12 cellular contexts compared by ENCODE assay signal in the genomic region with DNA sequence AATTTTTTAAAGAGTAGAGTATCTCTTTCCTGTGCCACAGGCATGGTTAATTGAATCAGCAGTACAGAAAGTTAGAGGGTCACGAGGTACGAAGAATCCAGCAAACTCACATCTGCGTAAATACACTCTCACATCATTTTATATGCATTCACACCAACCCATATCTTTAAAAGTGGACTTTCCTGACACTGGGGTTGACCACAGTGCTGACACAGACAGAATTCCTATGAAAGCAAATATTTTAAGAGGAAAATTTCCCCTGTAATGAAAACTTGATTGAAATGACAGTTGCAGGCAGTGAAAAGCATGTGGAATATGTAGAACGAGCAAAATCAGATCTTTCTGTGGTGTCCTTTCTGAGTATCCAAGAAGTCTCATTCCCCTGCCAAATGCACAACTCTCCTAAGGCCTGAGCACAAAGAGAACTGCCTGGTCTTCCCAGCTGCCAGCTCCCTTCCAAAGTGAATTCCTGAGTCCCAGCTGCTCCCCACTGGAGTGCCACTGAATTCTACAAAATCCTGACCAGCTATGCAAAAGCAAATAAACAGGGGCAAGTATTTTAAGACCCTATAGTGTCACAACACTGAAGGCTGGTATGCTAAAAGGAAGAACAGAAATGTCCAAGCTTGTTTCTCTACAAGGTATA. TPM values are rescaled to one million over a fixed set of nuclear protein-coding genes. Genes with fewer than 3 reads are reported as not detected.
A peak's percentile ranks its signal among the peaks of the same experiment; 100 is the strongest.
DNase-seq lines count a peak whose midpoint lies in the region; ATAC-seq, FAIRE-seq and TF ChIP-seq lines count a peak whose summit lies in the region.
"Had no signal": no experiment of that assay in that cellular context is flagged by ENCODE, and none has a peak within 500 bp of the region (broad histone marks: within the 10 kb centered on the region; RNA-seq: fewer than 3 reads in every experiment).

No MANE protein-coding gene starts in this region.

- peaks cover 11% of the 10 kb centered on the region for H3K27me3 Mint-ChIP-seq in IgD-negative memory B cell

- H3K4me3 ChIP-seq in A549: no peak overlapping the region
- H3K4me3 ChIP-seq in astrocyte of the spinal cord (ENCODE audit: low read depth, low read length): no peak overlapping the region

- POLR2A ChIA-PET in A549 (lab: Yijun Ruan, JAX): interaction anchor here (0.8 kb wide), 1 partner anchor 117 kb away, joined by 3 read pairs; no protein-coding TSS in a partner anchor

- TF ChIP-seq CTCF in A549 (IDR thresholded peaks at IDR 0.05): no peak
- no peak for TF ChIP-seq CTCF in astrocyte of the spinal cord (IDR thresholded peaks at IDR 0.05; ENCODE audit: low read depth, low read length)

- TF ChIP-seq POLR2A in A549 (IDR thresholded peaks at IDR 0.05; ENCODE audit: low read length): no peak

- H3K27ac ChIP-seq in A549: peak overlapping the region; percentile 48 to 79

- peak overlapping the region in 3 of 4 donors; percentile 41 to 56 (median 47) for H3K4me3 Mint-ChIP-seq in IgD-negative memory B cell

- peaks cover 0 to 7% (median 0%) of the 10 kb centered on the region in 3 donors for H3K9me3 Mint-ChIP-seq in IgD-negative memory B cell

- in situ Hi-C loops in astrocyte of the spinal cord (cut with HindIII; ENCODE audit: low sequenced_read_pairs): no loop called here

- ATAC-seq in A549 (peak in 1 of 2 experiments; percentile 69; a peak in 3 of 6 replicates), HG02840 (IDR thresholded peaks at IDR 0.05; ENCODE audit: low FRiP score, unreplicated experiment) (no peak), GM18498 (IDR thresholded peaks at IDR 0.05; ENCODE audit: unreplicated experiment) (no peak), GM18909 (IDR thresholded peaks at IDR 0.05; ENCODE audit: poor library complexity, unreplicated experiment) (no peak)

- CTCF ChIA-PET in A549 (lab: Yijun Ruan, JAX): interaction anchor here (1.2 kb wide), 1 partner anchor 144 kb away, joined by 4 read pairs; no protein-coding TSS in a partner anchor

- WGBS in A549 (ENCODE audit: missing lambda C conversion rate): 72% methylated on average over 4 of the region's 4 CpGs

- H3K4me2 ChIP-seq in A549: peak overlapping the region; percentile 44; the same call in 2 of the 3 replicates

- TF ChIP-seq EP300 in A549 (IDR thresholded peaks at IDR 0.05): no peak

- peaks cover 19 to 50% (median 24%) of the 10 kb centered on the region in 3 donors for H3K4me1 Mint-ChIP-seq in IgD-negative memory B cell

- H3K4me1 ChIP-seq in A549: peaks cover 25% of the 10 kb centered on the region; the same call in 2 of the 3 replicates

- peak overlapping the region in 2 of 3 donors; percentile 68 to 92 for H3K27ac Mint-ChIP-seq in IgD-negative memory B cell

- TF ChIP-seq RAD21 in A549 (conservative IDR thresholded peaks at IDR 0.05 in 1 of 2, IDR thresholded peaks at IDR 0.05 in 1 of 2): no peak

- no peak for DNase-seq in A549 (ENCODE audit: low read depth in 1 of 2, low spot score in 1 of 2)
- peak; percentile 29 for DNase-seq in astrocyte of the spinal cord (ENCODE audit: low read depth, low spot score)
- peak; percentile 12 for DNase-seq in midbrain (lab: John Stamatoyannopoulos, UW)
- no peak for DNase-seq in inferior parietal cortex (ENCODE audit: extremely low spot score)
- DNase-seq: activated CD4-positive, alpha-beta T cell treated with anti-CD3 and anti-CD28 coated beads, Interleukin-2, amount 50 U/mL, for 1 hour; COR-L47; nucleus accumbens; OCI-M1 had no signal

- no peaks in the 10 kb centered on the region for H3K36me3 Mint-ChIP-seq in IgD-negative memory B cell

- peaks cover 2% of the 10 kb centered on the region; the same call in 1 of the 3 replicates for H3K9me3 ChIP-seq in A549

- no peak for FAIRE-seq in A549 (lab: Jason Lieb, UNC)

TF ChIP-seq in A549, 52 proteins besides CTCF, POLR2A, EP300 and RAD21:
- no peak for TF ChIP-seq ZSCAN20 (CRISPR knock-in tag; IDR thresholded peaks at IDR 0.05)

RNA-seq across cellular contexts. Expression of a gene that starts 50.5 kb away (rescaled TPM):
- polyA plus RNA-seq in A549 (2011; rRNA removed) (not detected in 2 replicates), A549 (2017; fragmentation: RNase III; extraction: RNeasy Plus Mini Kit Qiagen cat#74134 plus additional on column Dnase treatment) (0.03 TPM in 1 of 3 replicates, not detected in the others), IgD-negative memory B cell (not detected)
- not detected in 2 replicates for polyA plus RNA-seq in A549 (2012; cell fraction: cytosol; rRNA removed)
- polyA plus RNA-seq in A549 (2012; cell fraction: nucleus; rRNA removed): 0.01 TPM in 1 of 2 replicates, not detected in the other
- not detected in 2 replicates for polyA minus RNA-seq in A549 (2011; rRNA and poly(A)+ RNA removed)

Comparison
In these comparisons a context has a peak if more than half of its experiments do, and no peak if none do; other contexts are left out.
1. DNase-seq: peak in astrocyte of the spinal cord (single experiment) and midbrain (single experiment); none in A549 (0 of 2) and inferior parietal cortex (single experiment).